In the genomic region with DNA sequence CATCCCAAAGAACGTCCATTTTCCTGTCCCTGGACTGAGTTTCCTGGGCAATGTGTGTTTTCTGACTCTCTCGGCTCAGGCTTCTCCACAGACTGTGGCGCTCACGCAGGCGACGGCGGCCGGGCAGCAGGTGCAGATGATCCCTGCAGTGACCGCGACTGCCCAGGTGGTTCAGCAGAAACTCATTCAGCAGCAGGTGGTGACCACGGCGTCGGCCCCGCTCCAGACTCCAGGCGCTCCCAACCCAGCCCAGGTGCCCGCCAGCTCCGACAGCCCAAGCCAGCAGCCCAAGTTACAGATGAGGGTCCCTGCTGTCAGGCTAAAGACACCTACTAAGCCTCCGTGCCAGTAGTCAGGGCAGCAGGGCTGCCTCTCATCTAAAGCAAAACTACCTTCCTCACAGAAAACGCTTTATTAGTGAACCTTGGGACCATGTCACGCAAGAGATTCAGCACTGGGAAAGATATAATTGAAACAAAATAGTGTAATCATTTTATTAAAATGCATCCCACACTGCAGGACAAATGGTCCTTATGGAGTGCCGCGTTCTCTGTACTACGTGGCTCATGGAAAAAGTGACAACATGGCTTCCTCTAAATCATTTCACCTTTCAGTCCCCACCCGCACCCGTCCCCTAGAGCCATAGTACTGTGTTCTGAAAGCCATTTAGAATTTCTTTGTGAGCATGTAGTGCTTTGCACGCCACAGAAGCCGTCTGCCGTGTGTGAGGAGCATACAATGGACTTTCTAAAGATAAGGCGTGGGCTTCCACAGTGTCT, we compare ENCODE assay signal across 1 cellular context.
TF ChIP-seq lines count a peak whose summit lies in the region.

No MANE protein-coding gene starts in this region.

TF ChIP-seq in HepG2, 621 proteins besides CTCF, POLR2A, EP300 and RAD21 (continued from another document):
- TF ChIP-seq, protein P1, sequence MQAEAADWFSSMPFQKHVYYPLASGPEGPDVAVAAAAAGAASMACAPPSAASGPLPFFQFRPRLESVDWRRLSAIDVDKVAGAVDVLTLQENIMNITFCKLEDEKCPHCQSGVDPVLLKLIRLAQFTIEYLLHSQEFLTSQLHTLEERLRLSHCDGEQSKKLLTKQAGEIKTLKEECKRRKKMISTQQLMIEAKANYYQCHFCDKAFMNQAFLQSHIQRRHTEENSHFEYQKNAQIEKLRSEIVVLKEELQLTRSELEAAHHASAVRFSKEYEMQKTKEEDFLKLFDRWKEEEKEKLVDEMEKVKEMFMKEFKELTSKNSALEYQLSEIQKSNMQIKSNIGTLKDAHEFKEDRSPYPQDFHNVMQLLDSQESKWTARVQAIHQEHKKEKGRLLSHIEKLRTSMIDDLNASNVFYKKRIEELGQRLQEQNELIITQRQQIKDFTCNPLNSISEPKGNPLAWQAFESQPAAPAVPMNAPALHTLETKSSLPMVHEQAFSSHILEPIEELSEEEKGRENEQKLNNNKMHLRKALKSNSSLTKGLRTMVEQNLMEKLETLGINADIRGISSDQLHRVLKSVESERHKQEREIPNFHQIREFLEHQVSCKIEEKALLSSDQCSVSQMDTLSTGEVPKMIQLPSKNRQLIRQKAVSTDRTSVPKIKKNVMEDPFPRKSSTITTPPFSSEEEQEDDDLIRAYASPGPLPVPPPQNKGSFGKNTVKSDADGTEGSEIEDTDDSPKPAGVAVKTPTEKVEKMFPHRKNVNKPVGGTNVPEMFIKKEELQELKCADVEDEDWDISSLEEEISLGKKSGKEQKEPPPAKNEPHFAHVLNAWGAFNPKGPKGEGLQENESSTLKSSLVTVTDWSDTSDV (CRISPR knock-in tag; IDR thresholded peaks at IDR 0.05): no peak
- TF ChIP-seq ZNF543 (CRISPR knock-in tag; IDR thresholded peaks at IDR 0.05) (no peak), NPAS2 (CRISPR knock-in tag; IDR thresholded peaks at IDR 0.05; ENCODE audit: borderline replicate concordance) (no peak), SMAD1 (CRISPR knock-in tag; IDR thresholded peaks at IDR 0.05; ENCODE audit: borderline replicate concordance, low read depth) (no peak), MED13 (CRISPR knock-in tag; IDR thresholded peaks at IDR 0.05) (no peak), NFYB (CRISPR knock-in tag; IDR thresholded peaks at IDR 0.05) (no peak), BHLHE40 (IDR thresholded peaks at IDR 0.05; ENCODE audit: low read length) (no peak), ZFP90 (CRISPR knock-in tag; IDR thresholded peaks at IDR 0.05; ENCODE audit: borderline replicate concordance) (no peak)
